ENCODE assay signal across 8 cellular contexts in genomic region chr16:84735846-84736586, GRCh38. TPM values are rescaled to one million over a fixed set of nuclear protein-coding genes. Genes with fewer than 3 reads are reported as not detected.
DNase-seq lines count a peak whose midpoint lies in the region; ATAC-seq and TF ChIP-seq lines count a peak whose summit lies in the region.

No MANE protein-coding gene starts in this region.

- ATAC-seq in natural killer cell treated with Interleukin-12 subunit alpha and Interleukin-12 subunit beta and Interleukin-15 and Interleukin-18, amount 100 ng/mL, for 72 hours, result peak in 1 of 2 donors; percentile 47
- ATAC-seq in HG02759 (IDR thresholded peaks at IDR 0.05; ENCODE audit: unreplicated experiment) (no peak), GM21576 (IDR thresholded peaks at IDR 0.05; ENCODE audit: unreplicated experiment) (no peak)

- H3K4me3 ChIP-seq in foreskin fibroblast (ENCODE audit: low read depth in 1 of 2, low read length in 2 of 2), result no peak overlapping the region

- H3K36me3 Mint-ChIP-seq in activated naive CD8-positive, alpha-beta T cell treated with anti-CD3 and anti-CD28 coated beads for 36 hours, result peaks cover 20% of the 10 kb centered on the region
- H3K36me3 Mint-ChIP-seq in natural killer cell treated with Interleukin-12 subunit alpha and Interleukin-12 subunit beta and Interleukin-15 and Interleukin-18, amount 100 ng/mL, for 72 hours, result no peaks in the 10 kb centered on the region

- peaks cover 43% of the 10 kb centered on the region for H3K4me1 Mint-ChIP-seq in activated naive CD8-positive, alpha-beta T cell treated with anti-CD3 and anti-CD28 coated beads for 36 hours
- H3K4me1 Mint-ChIP-seq in natural killer cell treated with Interleukin-12 subunit alpha and Interleukin-12 subunit beta and Interleukin-15 and Interleukin-18, amount 100 ng/mL, for 72 hours (ENCODE audit: low read depth in 2 of 2), result peaks cover 36 to 41% of the 10 kb centered on the region in 2 donors

- peak; percentile 44 for DNase-seq in H4 (ENCODE audit: low spot score)
- DNase-seq in NCI-H345 treated with DMSO at 0.1 percent for 48 hours (lab: John Stamatoyannopoulos, UW; ENCODE audit: unreplicated experiment), result peak; percentile 59
- DNase-seq in activated naive CD8-positive, alpha-beta T cell treated with anti-CD3 and anti-CD28 coated beads for 36 hours, result no peak
- no peak for DNase-seq in natural killer cell treated with Interleukin-12 subunit alpha and Interleukin-12 subunit beta and Interleukin-15 and Interleukin-18, amount 100 ng/mL, for 72 hours (ENCODE audit: low spot score)
- DNase-seq in foreskin fibroblast, result no peak
- DNase-seq in NOMO-1 treated with DMSO at 0.1 percent for 48 hours (lab: John Stamatoyannopoulos, UW; ENCODE audit: unreplicated experiment), result no peak

- peak overlapping the region; percentile 2 for H3K27ac Mint-ChIP-seq in activated naive CD8-positive, alpha-beta T cell treated with anti-CD3 and anti-CD28 coated beads for 36 hours
- H3K27ac Mint-ChIP-seq in natural killer cell treated with Interleukin-12 subunit alpha and Interleukin-12 subunit beta and Interleukin-15 and Interleukin-18, amount 100 ng/mL, for 72 hours, result peak overlapping the region; percentile 10 to 13

- H3K27me3 Mint-ChIP-seq in activated naive CD8-positive, alpha-beta T cell treated with anti-CD3 and anti-CD28 coated beads for 36 hours, result no peaks in the 10 kb centered on the region
- no peaks in the 10 kb centered on the region for H3K27me3 Mint-ChIP-seq in natural killer cell treated with Interleukin-12 subunit alpha and Interleukin-12 subunit beta and Interleukin-15 and Interleukin-18, amount 100 ng/mL, for 72 hours

- TF ChIP-seq CTCF in foreskin fibroblast (IDR thresholded peaks at IDR 0.05; ENCODE audit: low read depth, low read length), result no peak

- no peak overlapping the region for H3K4me3 Mint-ChIP-seq in activated naive CD8-positive, alpha-beta T cell treated with anti-CD3 and anti-CD28 coated beads for 36 hours
- H3K4me3 Mint-ChIP-seq in natural killer cell treated with Interleukin-12 subunit alpha and Interleukin-12 subunit beta and Interleukin-15 and Interleukin-18, amount 100 ng/mL, for 72 hours, result no peak overlapping the region

- H3K9me3 Mint-ChIP-seq in activated naive CD8-positive, alpha-beta T cell treated with anti-CD3 and anti-CD28 coated beads for 36 hours, result no peaks in the 10 kb centered on the region
- no peaks in the 10 kb centered on the region for H3K9me3 Mint-ChIP-seq in natural killer cell treated with Interleukin-12 subunit alpha and Interleukin-12 subunit beta and Interleukin-15 and Interleukin-18, amount 100 ng/mL, for 72 hours

RNA-seq across cellular contexts. Expression of gene USP10, which starts 36.2 kb away (rescaled TPM):
- total RNA-seq in H4 (2014; rRNA removed; shearing (Covaris generic)), result 48.5 and 79.5 TPM in 2 replicates
- 100 to 1,000 TPM; 148 to 151 TPM for total RNA-seq in activated naive CD8-positive, alpha-beta T cell treated with anti-CD3 and anti-CD28 coated beads for 36 hours
- total RNA-seq in natural killer cell treated with Interleukin-12 subunit alpha and Interleukin-12 subunit beta and Interleukin-15 and Interleukin-18, amount 100 ng/mL, for 72 hours, result 100 to 1,000 TPM; 111 to 156 TPM

Comparison
In these comparisons a context has a peak if more than half of its experiments do, and no peak if none do; other contexts are left out.
1. DNase-seq: peak in H4 (single experiment) and NCI-H345 treated with DMSO at 0.1 percent for 48 hours (single experiment); none in activated naive CD8-positive, alpha-beta T cell treated with anti-CD3 and anti-CD28 coated beads for 36 hours (single experiment), natural killer cell treated with Interleukin-12 subunit alpha and Interleukin-12 subunit beta and Interleukin-15 and Interleukin-18, amount 100 ng/mL, for 72 hours (single experiment), foreskin fibroblast (0 of 2) and NOMO-1 treated with DMSO at 0.1 percent for 48 hours (single experiment).